In the genomic region with DNA sequence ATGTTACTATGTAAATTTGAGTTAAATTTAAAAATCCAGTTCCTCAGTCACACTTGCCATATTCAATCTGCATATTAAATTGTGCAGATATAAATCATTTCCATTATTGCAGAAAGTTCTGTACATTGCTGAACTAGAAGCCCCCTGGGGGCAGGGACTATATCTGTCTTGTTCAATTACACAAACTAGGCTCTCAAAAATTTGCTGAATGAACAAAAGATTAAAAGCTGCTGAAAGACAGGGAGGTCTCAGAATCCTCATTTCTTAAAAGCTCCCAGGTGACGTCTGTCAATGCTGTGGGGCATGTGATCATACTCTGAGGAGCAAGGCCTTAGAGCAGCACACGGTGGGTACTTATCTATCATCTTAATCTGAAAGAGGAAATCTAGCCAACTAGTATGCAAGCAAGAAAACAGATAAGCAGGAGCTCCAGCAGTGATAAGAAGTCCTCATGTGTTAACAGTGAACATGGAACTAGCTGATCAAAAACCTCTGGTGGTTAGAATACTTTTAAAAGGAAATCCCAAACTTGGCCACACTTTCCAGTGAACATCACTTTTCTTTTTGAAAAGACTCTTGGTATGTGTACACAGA, we compare ENCODE assay signal across 15 cellular contexts.
DNase-seq lines count a peak whose midpoint lies in the region; ATAC-seq and TF ChIP-seq lines count a peak whose summit lies in the region.
"Had no signal": no experiment of that assay in that cellular context is flagged by ENCODE, and none has a peak within 500 bp of the region (broad histone marks: within the 10 kb centered on the region; RNA-seq: fewer than 3 reads in every experiment).

No MANE protein-coding gene starts in this region.

- peaks cover 5% of the 10 kb centered on the region for H3K4me1 Mint-ChIP-seq in activated naive CD8-positive, alpha-beta T cell (ENCODE audit: low read depth)
- peaks cover 10% of the 10 kb centered on the region for H3K4me1 Mint-ChIP-seq in activated naive CD8-positive, alpha-beta T cell treated with anti-CD3 and anti-CD28 coated beads for 36 hours
- H3K4me1 Mint-ChIP-seq in activated T-helper 17 cell treated with anti-CD3 and anti-CD28 coated beads, Interleukin-2, amount 50 U/mL, for 72 hours, result peaks cover 1% of the 10 kb centered on the region
- peaks cover 4% of the 10 kb centered on the region for H3K4me1 Mint-ChIP-seq in progenitor cell of endocrine pancreas (ENCODE audit: low read depth)
- H3K4me1 Mint-ChIP-seq: CD14-positive monocyte had no signal

- H3K9me3 Mint-ChIP-seq in activated naive CD8-positive, alpha-beta T cell (ENCODE audit: low read depth), result peaks cover 1% of the 10 kb centered on the region
- H3K9me3 Mint-ChIP-seq in activated naive CD8-positive, alpha-beta T cell treated with anti-CD3 and anti-CD28 coated beads for 36 hours, result peaks cover 13% of the 10 kb centered on the region
- peaks cover 2% of the 10 kb centered on the region for H3K9me3 Mint-ChIP-seq in activated T-helper 17 cell treated with anti-CD3 and anti-CD28 coated beads, Interleukin-2, amount 50 U/mL, for 72 hours
- peaks cover 8% of the 10 kb centered on the region for H3K9me3 Mint-ChIP-seq in progenitor cell of endocrine pancreas (ENCODE audit: low read depth)

- DNase-seq in activated naive CD8-positive, alpha-beta T cell treated with anti-CD3 and anti-CD28 coated beads for 36 hours, result no peak
- DNase-seq in DND-41, result no peak
- DNase-seq in progenitor cell of endocrine pancreas (ENCODE audit: low spot score, unreplicated experiment), result no peak
- no peak for DNase-seq in amygdala (lab: John Stamatoyannopoulos, UW)
- DNase-seq in pons (ENCODE audit: low spot score), result no peak
- DNase-seq: ACHN, AML-193, KBM-7, NCI-H1436 treated with DMSO at 0.1 percent for 48 hours, NCI-H2029 treated with DMSO at 0.1 percent for 48 hours, NCI-H510A treated with DMSO at 0.1 percent for 48 hours had no signal

- H4K20me1 ChIP-seq in DND-41 (ENCODE audit: insufficient read depth, low read length), result no peaks in the 10 kb centered on the region

- no peaks in the 10 kb centered on the region for H3K27me3 Mint-ChIP-seq in activated naive CD8-positive, alpha-beta T cell
- H3K27me3 Mint-ChIP-seq in activated naive CD8-positive, alpha-beta T cell treated with anti-CD3 and anti-CD28 coated beads for 36 hours, result no peaks in the 10 kb centered on the region
- no peaks in the 10 kb centered on the region for H3K27me3 Mint-ChIP-seq in activated T-helper 17 cell treated with anti-CD3 and anti-CD28 coated beads, Interleukin-2, amount 50 U/mL, for 72 hours
- no peaks in the 10 kb centered on the region for H3K27me3 Mint-ChIP-seq in progenitor cell of endocrine pancreas

- no peaks in the 10 kb centered on the region for H3K9me3 ChIP-seq in DND-41 (ENCODE audit: insufficient read depth, low read length, severe bottlenecking)
- H3K9me3 ChIP-seq: HAP-1 had no signal

- peak overlapping the region; percentile 50 for H3K27ac Mint-ChIP-seq in activated naive CD8-positive, alpha-beta T cell
- no peak overlapping the region for H3K27ac Mint-ChIP-seq in activated naive CD8-positive, alpha-beta T cell treated with anti-CD3 and anti-CD28 coated beads for 36 hours
- H3K27ac Mint-ChIP-seq in activated T-helper 17 cell treated with anti-CD3 and anti-CD28 coated beads, Interleukin-2, amount 50 U/mL, for 72 hours, result peak overlapping the region; percentile 59
- H3K27ac Mint-ChIP-seq in progenitor cell of endocrine pancreas, result peak overlapping the region; percentile 60

- TF ChIP-seq CTCF in DND-41 (IDR thresholded peaks at IDR 0.05; ENCODE audit: borderline replicate concordance, extremely low read depth, low read length, poor library complexity, severe bottlenecking) (no peak), progenitor cell of endocrine pancreas (IDR thresholded peaks at IDR 0.05; ENCODE audit: unreplicated experiment) (no peak)

- H3K4me3 ChIP-seq in DND-41 (ENCODE audit: low read depth in 1 of 2, low read length in 2 of 2), result no peak overlapping the region
- H3K4me3 ChIP-seq: HAP-1 had no signal

- no peak overlapping the region for H3K4me2 ChIP-seq in DND-41 (ENCODE audit: insufficient read depth, low read length)

- ATAC-seq in DND-41 (ENCODE audit: insufficient read depth, low read depth), result peak; percentile 27; the same call in 1 of the 3 replicates
- no peak for ATAC-seq in activated T-helper 17 cell treated with anti-CD3 and anti-CD28 coated beads, Interleukin-2, amount 50 U/mL, for 72 hours (replicated peaks)

- no peak overlapping the region for H3K9ac ChIP-seq in DND-41 (ENCODE audit: low read depth, low read length)

- no peaks in the 10 kb centered on the region for H3K27me3 ChIP-seq in DND-41 (ENCODE audit: insufficient read depth, low read length, poor library complexity)

- H3K79me2 ChIP-seq in DND-41 (ENCODE audit: insufficient read depth, low read length), result no peaks in the 10 kb centered on the region

- peaks cover 11% of the 10 kb centered on the region for H3K36me3 Mint-ChIP-seq in activated naive CD8-positive, alpha-beta T cell
- H3K36me3 Mint-ChIP-seq in activated naive CD8-positive, alpha-beta T cell treated with anti-CD3 and anti-CD28 coated beads for 36 hours, result peaks cover 26% of the 10 kb centered on the region
- H3K36me3 Mint-ChIP-seq in activated T-helper 17 cell treated with anti-CD3 and anti-CD28 coated beads, Interleukin-2, amount 50 U/mL, for 72 hours (ENCODE audit: low read depth), result peaks cover 78% of the 10 kb centered on the region
- H3K36me3 Mint-ChIP-seq in progenitor cell of endocrine pancreas (ENCODE audit: insufficient read depth), result peaks cover 42% of the 10 kb centered on the region

- no peak overlapping the region for H3K27ac ChIP-seq in DND-41 (ENCODE audit: low read length)

- H3K4me3 Mint-ChIP-seq in activated naive CD8-positive, alpha-beta T cell, result no peak overlapping the region
- no peak overlapping the region for H3K4me3 Mint-ChIP-seq in activated naive CD8-positive, alpha-beta T cell treated with anti-CD3 and anti-CD28 coated beads for 36 hours
- no peak overlapping the region for H3K4me3 Mint-ChIP-seq in activated T-helper 17 cell treated with anti-CD3 and anti-CD28 coated beads, Interleukin-2, amount 50 U/mL, for 72 hours
- no peak overlapping the region for H3K4me3 Mint-ChIP-seq in progenitor cell of endocrine pancreas (ENCODE audit: low read depth)
- H3K4me3 Mint-ChIP-seq: CD14-positive monocyte had no signal

- no peaks in the 10 kb centered on the region for H3K4me1 ChIP-seq in DND-41 (ENCODE audit: insufficient read depth, low read length)

- peaks cover 33% of the 10 kb centered on the region for H3K36me3 ChIP-seq in DND-41 (ENCODE audit: insufficient read depth, low read length)

- H2AFZ ChIP-seq in DND-41 (ENCODE audit: low read depth, low read length), result no peak overlapping the region
